ENCODE assay signal across 9 cellular contexts in genomic region chr18:61606068-61606660, GRCh38.
A peak's percentile ranks its signal among the peaks of the same experiment; 100 is the strongest.
DNase-seq lines count a peak whose midpoint lies in the region; ATAC-seq and TF ChIP-seq lines count a peak whose summit lies in the region.
"Had no signal": no experiment of that assay in that cellular context is flagged by ENCODE, and none has a peak within 500 bp of the region (broad histone marks: within the 10 kb centered on the region; RNA-seq: fewer than 3 reads in every experiment).

No MANE protein-coding gene starts in this region.

- TF ChIP-seq POLR2A in transverse colon (IDR thresholded peaks at IDR 0.05), result no peak

- H3K9me3 ChIP-seq in duodenal mucosa (ENCODE audit: control insufficient read depth in 1 of 2, low read length in 2 of 2) (no peaks in the 10 kb centered on the region), transverse colon (no peaks in the 10 kb centered on the region), T-helper 17 cell (ENCODE audit: control insufficient read depth, low read length, poor library complexity, severe bottlenecking) (no peaks in the 10 kb centered on the region)

- H3K9ac ChIP-seq in duodenal mucosa (ENCODE audit: low read depth in 1 of 2, low read length in 2 of 2), result no peak overlapping the region

- intact Hi-C loops in transverse colon (cut with DNase I; ENCODE audit: low total_unique reads), result no loop called here

- peaks cover 0 to 4% of the 10 kb centered on the region in 2 donors for H3K27me3 ChIP-seq in duodenal mucosa (ENCODE audit: control insufficient read depth in 1 of 2, insufficient read depth in 2 of 2, low read length in 2 of 2)
- H3K27me3 ChIP-seq in transverse colon, result no peaks in the 10 kb centered on the region

- in situ Hi-C loops in transverse colon (cut with MboI; ENCODE audit: low pct_ligation_motif_present in 1 of 4, low pct_unique_long_range_greater_than_20kb in 1 of 4, low sequenced_read_pairs in 3 of 4), result no loop called here

- H3K27me3 Mint-ChIP-seq in T-helper 17 cell, result peaks cover 59% of the 10 kb centered on the region
- H3K27me3 Mint-ChIP-seq in T-helper 2 cell treated with Interferon-gamma antibody and Interleukin-4, amounts not matched to agents 5 μg/mL and 100 μg/mL, for 36 hours (ENCODE audit: low read depth), result peaks cover 33% of the 10 kb centered on the region

- no peaks in the 10 kb centered on the region for H3K4me1 Mint-ChIP-seq in T-helper 17 cell
- H3K4me1 Mint-ChIP-seq in T-helper 2 cell treated with Interferon-gamma antibody and Interleukin-4, amounts not matched to agents 5 μg/mL and 100 μg/mL, for 36 hours (ENCODE audit: low read depth), result no peaks in the 10 kb centered on the region
- H3K4me1 Mint-ChIP-seq: activated B cell treated with CpG ODN at 0.5 μM for 24 hours had no signal

- no peak overlapping the region for H3K4me3 Mint-ChIP-seq in T-helper 17 cell
- H3K4me3 Mint-ChIP-seq in T-helper 2 cell treated with Interferon-gamma antibody and Interleukin-4, amounts not matched to agents 5 μg/mL and 100 μg/mL, for 36 hours, result no peak overlapping the region
- H3K4me3 Mint-ChIP-seq: activated B cell treated with CpG ODN at 0.5 μM for 24 hours had no signal

- peaks cover 3% of the 10 kb centered on the region for H3K36me3 Mint-ChIP-seq in T-helper 17 cell (ENCODE audit: low read depth)
- no peaks in the 10 kb centered on the region for H3K36me3 Mint-ChIP-seq in T-helper 2 cell treated with Interferon-gamma antibody and Interleukin-4, amounts not matched to agents 5 μg/mL and 100 μg/mL, for 36 hours (ENCODE audit: low read depth)

- H3K36me3 ChIP-seq in duodenal mucosa (ENCODE audit: control insufficient read depth in 1 of 2, insufficient read depth in 2 of 2, low read length in 2 of 2) (no peaks in the 10 kb centered on the region), transverse colon (no peaks in the 10 kb centered on the region)

- DNase-seq in NCI-H446 (lab: John Stamatoyannopoulos, UW), result peak; percentile 71 to 86
- DNase-seq in kidney tubule cell (ENCODE audit: low spot score), result peak; percentile 55
- DNase-seq in transverse colon, result no peak
- DNase-seq in H4 (ENCODE audit: low spot score), result no peak
- no peak for DNase-seq in T-helper 17 cell
- DNase-seq in T-helper 2 cell treated with Interferon-gamma antibody and Interleukin-4, amounts not matched to agents 5 μg/mL and 100 μg/mL, for 36 hours (ENCODE audit: low spot score), result no peak
- DNase-seq: activated B cell treated with CpG ODN at 0.5 μM for 24 hours had no signal

- no peak for ATAC-seq in GM18517 (IDR thresholded peaks at IDR 0.05; ENCODE audit: unreplicated experiment)
- no peak for ATAC-seq in T-helper 17 cell

- H3K9me3 Mint-ChIP-seq in T-helper 2 cell treated with Interferon-gamma antibody and Interleukin-4, amounts not matched to agents 5 μg/mL and 100 μg/mL, for 36 hours, result no peaks in the 10 kb centered on the region
- H3K9me3 Mint-ChIP-seq: activated B cell treated with CpG ODN at 0.5 μM for 24 hours had no signal

- no peak overlapping the region for H3K27ac Mint-ChIP-seq in T-helper 17 cell
- H3K27ac Mint-ChIP-seq in T-helper 2 cell treated with Interferon-gamma antibody and Interleukin-4, amounts not matched to agents 5 μg/mL and 100 μg/mL, for 36 hours, result no peak overlapping the region
- H3K27ac Mint-ChIP-seq: activated B cell treated with CpG ODN at 0.5 μM for 24 hours had no signal

- H3K27ac ChIP-seq in duodenal mucosa (ENCODE audit: low read depth, low read length) (peak overlapping the region; percentile 46), transverse colon (peak overlapping the region; percentile 25 to 53 (median 36))

- no peak for TF ChIP-seq CTCF in transverse colon (IDR thresholded peaks at IDR 0.05)

- WGBS in transverse colon (ENCODE audit: low coverage in 1 of 2), 2 donors, result 69 to 73% methylated on average over 8 to 17 of the region's 17 CpGs

- H3K4me1 ChIP-seq in duodenal mucosa (ENCODE audit: control insufficient read depth in 1 of 2, insufficient read depth in 2 of 2, low read length in 2 of 2), result no peaks in the 10 kb centered on the region
- H3K4me1 ChIP-seq in transverse colon, result peaks cover 0 to 11% (median 0%) of the 10 kb centered on the region in 4 donors

- H3K4me3 ChIP-seq in duodenal mucosa (ENCODE audit: low read depth in 1 of 2, low read length in 2 of 2) (peak overlapping the region; percentile 7 to 29), transverse colon (no peak overlapping the region)

- TF ChIP-seq EP300 in transverse colon (IDR thresholded peaks at IDR 0.05; ENCODE audit: low read depth), result no peak

Comparison
In these comparisons a context has a peak if more than half of its experiments do, and no peak if none do; other contexts are left out.
1. DNase-seq: peak in NCI-H446 (2 of 2) and kidney tubule cell (single experiment); none in transverse colon (single experiment), H4 (single experiment), T-helper 17 cell (0 of 3) and T-helper 2 cell treated with Interferon-gamma antibody and Interleukin-4, amounts not matched to agents 5 μg/mL and 100 μg/mL, for 36 hours (single experiment).
2. H3K4me3 ChIP-seq: peak in duodenal mucosa (2 of 2); none in transverse colon (0 of 4).